Comparison of ENCODE assay signal across 15 cellular contexts in the genomic region with DNA sequence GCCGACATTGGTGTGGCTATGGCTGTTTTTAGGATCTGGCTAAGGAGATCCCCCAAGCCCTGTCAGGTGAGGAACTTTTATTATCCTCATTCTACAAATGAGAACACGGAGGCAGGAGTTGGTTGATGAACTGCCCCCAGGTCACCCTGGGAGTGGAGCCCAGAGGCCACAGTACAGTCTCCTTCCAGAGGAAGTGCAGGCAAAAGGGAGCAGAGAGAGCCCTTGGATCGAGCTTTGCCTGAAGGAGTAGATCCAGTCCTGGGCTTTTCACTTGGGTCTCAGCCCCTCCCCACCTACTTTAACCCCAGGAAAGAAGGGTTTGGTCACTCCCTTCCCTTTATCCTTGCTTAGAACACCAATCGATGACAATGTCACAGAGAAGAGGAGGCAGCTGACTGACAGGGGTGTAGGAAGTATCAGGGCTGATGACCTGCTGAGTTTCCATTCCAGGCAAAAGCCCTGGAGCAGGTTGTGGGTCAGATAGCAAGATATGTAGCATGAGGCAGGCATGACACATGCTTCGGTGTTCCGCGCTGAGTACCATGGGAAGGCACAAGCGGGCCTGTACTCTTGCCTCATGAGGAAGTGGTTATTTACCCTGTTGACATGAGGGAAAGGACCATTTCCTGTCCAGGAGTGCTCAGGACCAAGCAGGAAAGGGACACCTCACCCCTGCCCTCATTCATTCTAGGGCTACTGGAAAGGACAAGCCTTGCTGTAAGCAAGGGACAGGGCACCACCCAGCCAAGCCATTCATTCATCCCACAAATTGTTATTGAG.
DNase-seq lines count a peak whose midpoint lies in the region; ATAC-seq lines count a peak whose summit lies in the region.
"Had no signal": no experiment of that assay in that cellular context is flagged by ENCODE, and none has a peak within 500 bp of the region (broad histone marks: within the 10 kb centered on the region; RNA-seq: fewer than 3 reads in every experiment).

No MANE protein-coding gene starts in this region.

- H3K4me3 Mint-ChIP-seq in dendritic cell treated with granulocyte-macrophage colony-stimulating factor and Interleukin-4, amounts not matched to agents 40 ng/mL and 50 ng/mL, for 4 days = no peak overlapping the region
- H3K4me3 Mint-ChIP-seq: activated naive CD8-positive, alpha-beta T cell treated with anti-CD3 and anti-CD28 coated beads, Interleukin-2, amount 10 ng/mL, durations not matched to agents 7 days and 5 days; stimulated activated memory B cell treated with anti-CD40 and anti-IgM and Interleukin-4, amounts not matched to agents 10 μg/mL and 1 μg/mL and 100 μg/mL, for 72 hours had no signal

- DNase-seq in EH (ENCODE audit: low read depth) = peak; percentile 48
- peak; percentile 15 for DNase-seq in MV-4-11 (lab: John Stamatoyannopoulos, UW)
- no peak for DNase-seq in cerebellar cortex (ENCODE audit: low spot score)
- DNase-seq in NCI-H345 treated with DMSO at 0.1 percent for 48 hours (lab: John Stamatoyannopoulos, UW; ENCODE audit: unreplicated experiment) = no peak
- no peak for DNase-seq in NCI-H526 (lab: John Stamatoyannopoulos, UW)
- DNase-seq: activated naive CD8-positive, alpha-beta T cell treated with anti-CD3 and anti-CD28 coated beads, Interleukin-2, amount 10 ng/mL, durations not matched to agents 7 days and 5 days; cortex of kidney; foreskin fibroblast; NCI-H1436; stimulated activated CD4-positive, alpha-beta T cell treated with anti-CD3 and anti-CD28 coated beads, Interleukin-4, amount 100 ng/mL, for 24 hours had no signal

- H3K36me3 Mint-ChIP-seq in dendritic cell treated with granulocyte-macrophage colony-stimulating factor and Interleukin-4, amounts not matched to agents 40 ng/mL and 50 ng/mL, for 4 days (ENCODE audit: low read depth) = no peaks in the 10 kb centered on the region
- H3K36me3 Mint-ChIP-seq: activated naive CD8-positive, alpha-beta T cell treated with anti-CD3 and anti-CD28 coated beads, Interleukin-2, amount 10 ng/mL, durations not matched to agents 7 days and 5 days; stimulated activated memory B cell treated with anti-CD40 and anti-IgM and Interleukin-4, amounts not matched to agents 10 μg/mL and 1 μg/mL and 100 μg/mL, for 72 hours had no signal

- H3K27me3 Mint-ChIP-seq in dendritic cell treated with granulocyte-macrophage colony-stimulating factor and Interleukin-4, amounts not matched to agents 40 ng/mL and 50 ng/mL, for 4 days = no peaks in the 10 kb centered on the region

- H3K9me3 Mint-ChIP-seq in dendritic cell treated with granulocyte-macrophage colony-stimulating factor and Interleukin-4, amounts not matched to agents 40 ng/mL and 50 ng/mL, for 4 days = no peaks in the 10 kb centered on the region
- H3K9me3 Mint-ChIP-seq: activated naive CD8-positive, alpha-beta T cell treated with anti-CD3 and anti-CD28 coated beads, Interleukin-2, amount 10 ng/mL, durations not matched to agents 7 days and 5 days had no signal

- intact Hi-C loops in dendritic cell treated with granulocyte-macrophage colony-stimulating factor and Interleukin-4, amounts not matched to agents 40 ng/mL and 50 ng/mL, for 4 days (cut with micrococcal nuclease) = no loop called here

- H3K4me3 ChIP-seq in mucosa of rectum (ENCODE audit: low read length in 2 of 2) = no peak overlapping the region

- no peaks in the 10 kb centered on the region for H3K27me3 ChIP-seq in mucosa of rectum (ENCODE audit: control insufficient read depth in 2 of 2, insufficient read depth in 2 of 2, low read length in 2 of 2)

- no peak overlapping the region for H3K9ac ChIP-seq in mucosa of rectum (ENCODE audit: low read depth in 1 of 2, low read length in 2 of 2)

- H3K4me1 ChIP-seq in mucosa of rectum (ENCODE audit: control insufficient read depth in 2 of 2, insufficient read depth in 2 of 2, low read length in 2 of 2) = peaks cover 5 to 15% of the 10 kb centered on the region in 2 donors

- peak overlapping the region; percentile 55 for H3K27ac Mint-ChIP-seq in dendritic cell treated with granulocyte-macrophage colony-stimulating factor and Interleukin-4, amounts not matched to agents 40 ng/mL and 50 ng/mL, for 4 days
- H3K27ac Mint-ChIP-seq: activated naive CD8-positive, alpha-beta T cell treated with anti-CD3 and anti-CD28 coated beads, Interleukin-2, amount 10 ng/mL, durations not matched to agents 7 days and 5 days; stimulated activated memory B cell treated with anti-CD40 and anti-IgM and Interleukin-4, amounts not matched to agents 10 μg/mL and 1 μg/mL and 100 μg/mL, for 72 hours had no signal

- no peaks in the 10 kb centered on the region for H3K9me3 ChIP-seq in mucosa of rectum (ENCODE audit: control insufficient read depth in 2 of 2, low read length in 2 of 2)

- H3K27ac ChIP-seq in mucosa of rectum (ENCODE audit: low read depth in 2 of 2, low read length in 2 of 2) = peak overlapping the region; percentile 8 to 19

- no peak for ATAC-seq in GM21529 (IDR thresholded peaks at IDR 0.05; ENCODE audit: unreplicated experiment)
- ATAC-seq: activated CD4-positive, CD25-positive, alpha-beta regulatory T cell treated with anti-CD3 and anti-CD28 coated beads, Interleukin-2, amount 50 U/mL, for 24 hours; stimulated activated memory B cell treated with anti-CD40 and anti-IgM and Interleukin-4, amounts not matched to agents 10 μg/mL and 1 μg/mL and 100 μg/mL, for 72 hours had no signal

- H3K36me3 ChIP-seq in mucosa of rectum (ENCODE audit: control insufficient read depth in 2 of 2, insufficient read depth in 2 of 2, low read length in 2 of 2) = no peaks in the 10 kb centered on the region

- peaks cover 27% of the 10 kb centered on the region for H3K4me1 Mint-ChIP-seq in dendritic cell treated with granulocyte-macrophage colony-stimulating factor and Interleukin-4, amounts not matched to agents 40 ng/mL and 50 ng/mL, for 4 days (ENCODE audit: low read depth)
- H3K4me1 Mint-ChIP-seq: stimulated activated memory B cell treated with anti-CD40 and anti-IgM and Interleukin-4, amounts not matched to agents 10 μg/mL and 1 μg/mL and 100 μg/mL, for 72 hours had no signal

Comparison
In these comparisons a context has a peak if more than half of its experiments do, and no peak if none do; other contexts are left out.
1. DNase-seq: peak in EH (single experiment) and MV-4-11 (single experiment); none in cerebellar cortex (single experiment), NCI-H345 treated with DMSO at 0.1 percent for 48 hours (single experiment) and NCI-H526 (0 of 2).